ENCODE assay signal across 9 cellular contexts in the genomic region with DNA sequence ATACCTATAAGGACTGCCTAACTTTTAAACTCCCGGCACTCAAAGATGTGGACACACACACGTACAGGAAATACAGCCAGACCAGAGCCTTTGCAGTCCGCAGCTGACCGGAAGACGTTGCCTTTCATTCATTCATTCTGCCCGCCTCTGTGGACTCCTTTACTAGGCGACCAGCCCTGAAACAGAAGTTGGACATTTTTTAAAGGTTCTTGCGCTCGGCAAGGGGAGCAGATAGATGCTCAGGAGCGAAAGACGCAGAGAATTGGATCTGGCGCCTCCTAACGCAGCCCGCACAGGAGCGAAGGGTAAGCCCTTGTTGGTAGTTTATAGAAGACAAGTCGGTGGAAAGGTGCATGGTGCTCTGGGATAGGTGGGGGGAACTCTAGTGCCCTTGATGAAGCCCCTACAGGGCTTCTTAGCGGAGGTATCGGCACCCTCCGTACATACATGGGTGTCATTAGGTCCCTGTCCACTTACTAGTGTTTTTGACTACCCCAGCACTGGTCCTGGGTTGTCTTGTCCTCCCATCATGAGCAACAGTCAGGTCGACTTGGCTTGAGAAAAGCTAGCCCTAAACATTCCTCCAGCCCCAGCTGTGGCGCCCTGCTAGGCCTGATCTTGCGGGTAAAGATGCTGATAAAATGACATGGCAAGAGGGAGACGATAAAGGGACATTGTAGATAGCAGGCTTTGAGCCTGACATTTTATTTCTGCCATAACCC. TPM values are rescaled to one million over a fixed set of nuclear protein-coding genes. Genes with fewer than 3 reads are reported as not detected.
DNase-seq lines count a peak whose midpoint lies in the region; ATAC-seq, FAIRE-seq and TF ChIP-seq lines count a peak whose summit lies in the region.
"Had no signal": no experiment of that assay in that cellular context is flagged by ENCODE, and none has a peak within 500 bp of the region (broad histone marks: within the 10 kb centered on the region; RNA-seq: fewer than 3 reads in every experiment).

A gene (minus strand): TSS at position 65 of the 722 bp plus-strand sequence. CDS start 112 bp downstream, outside the sequence.

- H4K20me1 ChIP-seq in astrocyte (ENCODE audit: insufficient read depth, low read length), result no peaks in the 10 kb centered on the region

- H3K27me3 Mint-ChIP-seq in astrocyte (ENCODE audit: low read depth, unreplicated experiment), result no peaks in the 10 kb centered on the region

- no peaks in the 10 kb centered on the region for H3K36me3 Mint-ChIP-seq in astrocyte (ENCODE audit: low read depth, unreplicated experiment)

- H3K27me3 ChIP-seq in astrocyte (ENCODE audit: insufficient read depth, low read length), result no peaks in the 10 kb centered on the region

- H3K4me3 Mint-ChIP-seq in astrocyte (ENCODE audit: unreplicated experiment), result peak within 1 kb of the TSS; percentile 90

- H3K9me3 Mint-ChIP-seq in astrocyte (ENCODE audit: unreplicated experiment), result no peaks in the 10 kb centered on the region

- peak within 1 kb of the TSS; percentile 39 for H3K27ac ChIP-seq in astrocyte (ENCODE audit: low read depth, low read length)

- peak within 1 kb of the TSS; percentile 89 for H3K27ac Mint-ChIP-seq in astrocyte (ENCODE audit: unreplicated experiment)

- FAIRE-seq in astrocyte (lab: Jason Lieb, UNC), result no peak
- FAIRE-seq: A204.1 had no signal

- H2AFZ ChIP-seq in astrocyte (ENCODE audit: low read depth, low read length), result peak within 1 kb of the TSS; percentile 79

- H3K4me3 ChIP-seq in astrocyte (ENCODE audit: insufficient read depth, low read depth, low read length), result peak within 1 kb of the TSS; percentile 66

- H3K9me3 ChIP-seq in astrocyte (ENCODE audit: insufficient read depth, low read depth, low read length), result no peaks in the 10 kb centered on the region

- DNase-seq in DMS79 treated with DMSO at 0.1 percent for 48 hours (lab: John Stamatoyannopoulos, UW) (peak; percentile 50), DMS79 (lab: John Stamatoyannopoulos, UW) (no peak), OCI-M1 (lab: John Stamatoyannopoulos, UW) (peak; percentile 77), astrocyte (ENCODE audit: low read depth) (peak; percentile 50), left ventricle myocardium superior (no peak), pons (ENCODE audit: low spot score) (peak; percentile 81), ACHN (no peak)

- in situ Hi-C loops in ACHN (cut with HindIII; ENCODE audit: low pct_ligation_motif_present, low pct_unique_long_range_greater_than_20kb, low sequenced_read_pairs), result no loop called here

- ATAC-seq in left ventricle myocardium superior (peak; percentile 45), GM19467 (IDR thresholded peaks at IDR 0.05; ENCODE audit: unreplicated experiment) (no peak)

- intact Hi-C loops in left ventricle myocardium superior (cut with micrococcal nuclease), result no loop called here

- TF ChIP-seq CTCF in astrocyte (IDR thresholded peaks at IDR 0.05; ENCODE audit: insufficient read depth, low read depth, low read length), result no peak

- H3K4me1 Mint-ChIP-seq in astrocyte (ENCODE audit: low read depth, unreplicated experiment), result peaks cover 39% of the 10 kb centered on the region

- H3K9ac ChIP-seq in astrocyte (ENCODE audit: low read length), result peak within 1 kb of the TSS; percentile 85

- H3K4me2 ChIP-seq in astrocyte (ENCODE audit: low read length), result peak within 1 kb of the TSS; percentile 86

- peaks cover 52% of the 10 kb centered on the region for H3K4me1 ChIP-seq in astrocyte (ENCODE audit: insufficient read depth, low read length)

- H3K79me2 ChIP-seq in astrocyte (ENCODE audit: insufficient read depth, low read length), result no peaks in the 10 kb centered on the region

- H3K36me3 ChIP-seq in astrocyte (ENCODE audit: insufficient read depth, low read length), result no peaks in the 10 kb centered on the region

RNA-seq across cellular contexts. Expression of the gene that starts here (rescaled TPM):
- total RNA-seq in astrocyte, result 21.3 and 23.4 TPM in 2 replicates
- 14.1 TPM for total RNA-seq in left ventricle myocardium superior

Comparison
In these comparisons a context has a peak if more than half of its experiments do, and no peak if none do; other contexts are left out.
1. DNase-seq: peak in DMS79 treated with DMSO at 0.1 percent for 48 hours (single experiment), OCI-M1 (single experiment), astrocyte (single experiment) and pons (single experiment); none in DMS79 (single experiment), left ventricle myocardium superior (single experiment) and ACHN (single experiment).